In genomic region chr20:25695532-25696383, GRCh38 we compare ENCODE assay signal across 8 cellular contexts. TPM values are rescaled to one million over a fixed set of nuclear protein-coding genes. Genes with fewer than 3 reads are reported as not detected.
DNase-seq lines count a peak whose midpoint lies in the region; ATAC-seq and TF ChIP-seq lines count a peak whose summit lies in the region.

No MANE protein-coding gene starts in this region.

- TF ChIP-seq CTCF in cardiac fibroblast (IDR thresholded peaks at IDR 0.05; ENCODE audit: low read depth, low read length) = no peak
- TF ChIP-seq CTCF in liver (IDR thresholded peaks at IDR 0.05; ENCODE audit: low read depth, low read length, missing input control) = no peak
- no peak for TF ChIP-seq CTCF in tibial artery (IDR thresholded peaks at IDR 0.05)

- H3K9ac ChIP-seq in liver (ENCODE audit: low read depth in 1 of 2, low read length in 2 of 2) = peak overlapping the region; percentile 43 to 71

- ATAC-seq in GM18511 (IDR thresholded peaks at IDR 0.05; ENCODE audit: unreplicated experiment) = no peak

- H3K27me3 ChIP-seq in liver (ENCODE audit: control insufficient read depth in 4 of 4, insufficient read depth in 4 of 4, low read length in 3 of 4) (no peaks in the 10 kb centered on the region), tibial artery (no peaks in the 10 kb centered on the region)

- DNase-seq in LHCN-M2 (ENCODE audit: low read depth) = peak; percentile 11
- peak; percentile 20 to 21 for DNase-seq in cardiac fibroblast (ENCODE audit: low read depth in 2 of 2)
- DNase-seq in tibial artery = no peak
- no peak for DNase-seq in NCI-H2107 (lab: John Stamatoyannopoulos, UW)
- no peak for DNase-seq in NCI-H2029 treated with DMSO at 0.1 percent for 48 hours (lab: John Stamatoyannopoulos, UW)

- peak overlapping the region; percentile 84 for H3K4me3 ChIP-seq in GM08714 (ENCODE audit: low read length)
- peak overlapping the region; percentile 96 for H3K4me3 ChIP-seq in cardiac fibroblast (replicated peaks in 1 of 2; ENCODE audit: low read depth in 2 of 2, low read length in 2 of 2)
- peak overlapping the region; percentile 82 to 92 (median 84) for H3K4me3 ChIP-seq in liver (ENCODE audit: low read depth in 1 of 3, low read length in 3 of 3)
- peak overlapping the region; percentile 78 to 97 for H3K4me3 ChIP-seq in tibial artery

- H3K9me3 ChIP-seq in liver (ENCODE audit: control insufficient read depth in 4 of 4, low read length in 3 of 4) (no peaks in the 10 kb centered on the region), tibial artery (no peaks in the 10 kb centered on the region)

- H3K36me3 ChIP-seq in liver (ENCODE audit: control insufficient read depth in 4 of 4, insufficient read depth in 3 of 4, low read depth in 1 of 4, low read length in 3 of 4) (no peaks in the 10 kb centered on the region), tibial artery (no peaks in the 10 kb centered on the region)

- H3K4me1 ChIP-seq in liver (ENCODE audit: control insufficient read depth in 4 of 4, insufficient read depth in 4 of 4, low read length in 3 of 4) (peaks cover 0 to 11% (median 6%) of the 10 kb centered on the region in 4 donors), tibial artery (peaks cover 0 to 15% (median 8%) of the 10 kb centered on the region in 4 donors)

- TF ChIP-seq RAD21 in liver (IDR thresholded peaks at IDR 0.05) = no peak

- H3K27ac ChIP-seq in liver (ENCODE audit: low read depth in 1 of 2, low read length in 2 of 2) (peak overlapping the region; percentile 67 to 92), tibial artery (peak overlapping the region; percentile 87 to 95)

- WGBS in liver = 14% methylated on average over 31 of the region's 31 CpGs

- intact Hi-C loops in tibial artery (cut with DNase I; ENCODE audit: low total_unique reads) = loop anchor here (2.0 kb wide), 1 partner anchor 71 kb away; the partner anchor contains the start of gene NANP

TF ChIP-seq in liver, 16 proteins besides CTCF, POLR2A, EP300 and RAD21:
- TF ChIP-seq NR2F2 (IDR thresholded peaks at IDR 0.05) = no peak
- TF ChIP-seq, protein P1, sequence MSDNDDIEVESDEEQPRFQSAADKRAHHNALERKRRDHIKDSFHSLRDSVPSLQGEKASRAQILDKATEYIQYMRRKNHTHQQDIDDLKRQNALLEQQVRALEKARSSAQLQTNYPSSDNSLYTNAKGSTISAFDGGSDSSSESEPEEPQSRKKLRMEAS (IDR thresholded peaks at IDR 0.05) = no peak
- TF ChIP-seq YY1 (IDR thresholded peaks at IDR 0.05) = no peak
- TF ChIP-seq RXRA (IDR thresholded peaks at IDR 0.05) = no peak
- TF ChIP-seq JUND (IDR thresholded peaks at IDR 0.05) = no peak
- no peak for TF ChIP-seq TAF1 (conservative IDR thresholded peaks at IDR 0.05)
- TF ChIP-seq FOXA2 (IDR thresholded peaks at IDR 0.05) = no peak
- TF ChIP-seq REST (IDR thresholded peaks at IDR 0.05) = no peak
- TF ChIP-seq SP1 (IDR thresholded peaks at IDR 0.05) = no peak
- no peak for TF ChIP-seq EGR1 (IDR thresholded peaks at IDR 0.05; ENCODE audit: low read depth in 2 of 2)
- TF ChIP-seq HNF4G (IDR thresholded peaks at IDR 0.05) = no peak
- no peak for TF ChIP-seq FOXA1 (IDR thresholded peaks at IDR 0.05)
- TF ChIP-seq, protein P2, sequence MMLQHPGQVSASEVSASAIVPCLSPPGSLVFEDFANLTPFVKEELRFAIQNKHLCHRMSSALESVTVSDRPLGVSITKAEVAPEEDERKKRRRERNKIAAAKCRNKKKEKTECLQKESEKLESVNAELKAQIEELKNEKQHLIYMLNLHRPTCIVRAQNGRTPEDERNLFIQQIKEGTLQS (IDR thresholded peaks at IDR 0.05) = no peak
- no peak for TF ChIP-seq ZBTB33 (IDR thresholded peaks at IDR 0.05)
- TF ChIP-seq HNF4A (conservative IDR thresholded peaks at IDR 0.05) = no peak
- TF ChIP-seq GABPA (IDR thresholded peaks at IDR 0.05 in 1 of 2, conservative IDR thresholded peaks at IDR 0.05 in 1 of 2) = no peak

RNA-seq across cellular contexts. Expression of gene ZNF337, which starts 0.9 kb away (rescaled TPM):
- total RNA-seq in LHCN-M2 (2014; rRNA removed) = 12.5 and 13.1 TPM in 2 replicates
- polyA plus RNA-seq in LHCN-M2 (2012) = 6.2 TPM
- total RNA-seq in liver = 1 to 10 TPM; 3.6 to 5.9 TPM
- polyA plus RNA-seq in liver = 1 to 10 TPM; 1.1 to 2.8 TPM

Comparison
In these comparisons a context has a peak if more than half of its experiments do, and no peak if none do; other contexts are left out.
1. DNase-seq: peak in LHCN-M2 (single experiment) and cardiac fibroblast (2 of 2); none in tibial artery (0 of 2), NCI-H2107 (single experiment) and NCI-H2029 treated with DMSO at 0.1 percent for 48 hours (single experiment).
2. Peak in every context shown above with its lines, with median percentiles within 50 percentile points of each other: H3K4me3 ChIP-seq.